Comparison of ENCODE assay signal across 28 cellular contexts in the genomic region with DNA sequence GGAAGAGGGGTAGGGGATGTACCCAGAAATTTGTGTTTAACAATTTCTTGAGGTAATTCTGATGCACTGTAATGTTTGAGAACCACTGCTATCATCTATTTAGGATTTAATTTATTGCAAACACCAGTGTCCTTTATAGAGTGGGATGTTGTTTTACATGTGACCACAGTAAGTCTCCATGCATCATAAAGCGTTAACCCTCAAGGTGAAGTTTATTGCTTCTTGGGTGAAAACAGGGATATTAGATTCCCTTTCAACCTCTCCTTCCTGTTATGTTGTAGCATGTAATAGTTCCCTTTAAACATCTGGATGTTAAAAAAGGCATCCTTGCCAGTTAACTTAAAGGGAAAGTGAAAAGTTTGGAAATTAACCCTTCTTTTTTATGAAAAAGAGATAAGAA.
"Had no signal": no experiment of that assay in that cellular context is flagged by ENCODE, and none has a peak within 500 bp of the region (broad histone marks: within the 10 kb centered on the region; RNA-seq: fewer than 3 reads in every experiment).

No MANE protein-coding gene starts in this region.

- H3K27ac ChIP-seq: neural progenitor cell, ovary, parathyroid adenoma, psoas muscle, right lobe of liver, sigmoid colon, stomach, thoracic aorta, thyroid gland, tibial nerve, upper lobe of left lung, vagina had no signal

- ATAC-seq: natural killer cell; psoas muscle; right cardiac atrium; right lobe of liver; stimulated activated effector memory CD8-positive, alpha-beta T cell treated with anti-CD3 and anti-CD28 coated beads, Interleukin-12 subunit alpha, Interleukin-12 subunit beta, amount 100 ng/mL, for 72 hours; stimulated activated naive B cell treated with anti-CD40 and anti-IgM and Interleukin-4, amounts not matched to agents 10 μg/mL and 1 μg/mL and 100 μg/mL, for 72 hours had no signal

- H3K4me3 Mint-ChIP-seq: natural killer cell; nephron; neural progenitor cell; stimulated activated effector memory CD8-positive, alpha-beta T cell treated with anti-CD3 and anti-CD28 coated beads, Interleukin-12 subunit alpha, Interleukin-12 subunit beta, amount 100 ng/mL, for 72 hours; stimulated activated naive B cell treated with anti-CD40 and anti-IgM and Interleukin-4, amounts not matched to agents 10 μg/mL and 1 μg/mL and 100 μg/mL, for 72 hours; stimulated activated naive CD8-positive, alpha-beta T cell treated with anti-CD3 and anti-CD28 coated beads, Interleukin-15, Interleukin-2, amounts not matched to agents 100 ng/mL and 50 ng/mL, for 24 hours had no signal

- H3K9me3 Mint-ChIP-seq: natural killer cell; stimulated activated effector memory CD8-positive, alpha-beta T cell treated with anti-CD3 and anti-CD28 coated beads, Interleukin-12 subunit alpha, Interleukin-12 subunit beta, amount 100 ng/mL, for 72 hours had no signal

- H3K4me1 Mint-ChIP-seq: natural killer cell; nephron; neural progenitor cell; stimulated activated effector memory CD8-positive, alpha-beta T cell treated with anti-CD3 and anti-CD28 coated beads, Interleukin-12 subunit alpha, Interleukin-12 subunit beta, amount 100 ng/mL, for 72 hours; stimulated activated naive B cell treated with anti-CD40 and anti-IgM and Interleukin-4, amounts not matched to agents 10 μg/mL and 1 μg/mL and 100 μg/mL, for 72 hours had no signal

- H3K36me3 Mint-ChIP-seq: natural killer cell; neural progenitor cell; stimulated activated effector memory CD8-positive, alpha-beta T cell treated with anti-CD3 and anti-CD28 coated beads, Interleukin-12 subunit alpha, Interleukin-12 subunit beta, amount 100 ng/mL, for 72 hours had no signal

- H3K9me3 ChIP-seq: ovary, psoas muscle, right lobe of liver, thoracic aorta, thyroid gland, vagina had no signal

- H3K79me2 ChIP-seq: parathyroid adenoma had no signal

- H2AFZ ChIP-seq: neural progenitor cell, parathyroid adenoma had no signal

- H3K4me1 ChIP-seq: neural progenitor cell, parathyroid adenoma, psoas muscle, right lobe of liver, stomach, thyroid gland, tibial nerve, upper lobe of left lung, vagina had no signal

- H3K27ac Mint-ChIP-seq: natural killer cell; neural progenitor cell; progenitor cell of endocrine pancreas; stimulated activated effector memory CD8-positive, alpha-beta T cell treated with anti-CD3 and anti-CD28 coated beads, Interleukin-12 subunit alpha, Interleukin-12 subunit beta, amount 100 ng/mL, for 72 hours; stimulated activated naive B cell treated with anti-CD40 and anti-IgM and Interleukin-4, amounts not matched to agents 10 μg/mL and 1 μg/mL and 100 μg/mL, for 72 hours; stimulated activated naive CD8-positive, alpha-beta T cell treated with anti-CD3 and anti-CD28 coated beads, Interleukin-15, Interleukin-2, amounts not matched to agents 100 ng/mL and 50 ng/mL, for 24 hours had no signal

- H3K4me2 ChIP-seq: neural progenitor cell had no signal

- H3K36me3 ChIP-seq: neural progenitor cell, ovary, right lobe of liver, sigmoid colon, stomach, thoracic aorta, thyroid gland, tibial nerve, upper lobe of left lung, vagina had no signal

- H3K4me3 ChIP-seq: neural progenitor cell, ovary, psoas muscle, right lobe of liver, sigmoid colon, stomach, thoracic aorta, thyroid gland, tibial nerve, upper lobe of left lung, vagina had no signal

- H3K27me3 Mint-ChIP-seq: progenitor cell of endocrine pancreas; stimulated activated naive B cell treated with anti-CD40 and anti-IgM and Interleukin-4, amounts not matched to agents 10 μg/mL and 1 μg/mL and 100 μg/mL, for 72 hours had no signal

- DNase-seq: natural killer cell; occipital lobe; ovary; posterior cingulate gyrus; psoas muscle; right cardiac atrium; right lobe of liver; sigmoid colon; small intestine; stimulated activated CD4-positive, alpha-beta T cell treated with anti-CD3 and anti-CD28 coated beads, Interleukin-15, amount 100 ng/mL, for 24 hours; stimulated activated CD4-positive, alpha-beta T cell treated with anti-CD3 and anti-CD28 coated beads, Interleukin-2, amount 100 ng/mL, for 24 hours; stimulated activated CD4-positive, alpha-beta T cell treated with anti-CD3 and anti-CD28 coated beads, Interleukin-2, amount 100 ng/mL, for 48 hours; stimulated activated CD4-positive, alpha-beta T cell treated with anti-CD3 and anti-CD28 coated beads, Interleukin-4, amount 100 ng/mL, for 24 hours; stimulated activated naive B cell treated with anti-CD40 and anti-IgM and Interleukin-4, amounts not matched to agents 10 μg/mL and 1 μg/mL and 100 μg/mL, for 72 hours; stimulated activated naive CD4-positive, alpha-beta T cell treated with Interleukin-2 at 50 U/mL for 16 hours; stomach; thyroid gland; trophoblast cell; upper lobe of left lung had no signal
